ENCODE assay signal across 9 cellular contexts in genomic region chr2:181466661-181467576, GRCh38. TPM values are rescaled to one million over a fixed set of nuclear protein-coding genes. Genes with fewer than 3 reads are reported as not detected.
DNase-seq lines count a peak whose midpoint lies in the region; ATAC-seq, FAIRE-seq and TF ChIP-seq lines count a peak whose summit lies in the region.
"Had no signal": no experiment of that assay in that cellular context is flagged by ENCODE, and none has a peak within 500 bp of the region (broad histone marks: within the 10 kb centered on the region; RNA-seq: fewer than 3 reads in every experiment).

No MANE protein-coding gene starts in this region.

- TF ChIP-seq POLR2A in H54 (IDR thresholded peaks at IDR 0.05; ENCODE audit: low read depth, low read length) (no peak), ovary (IDR thresholded peaks at IDR 0.05) (no peak), tibial nerve (IDR thresholded peaks at IDR 0.05) (no peak)

- no peaks in the 10 kb centered on the region for H3F3A ChIP-seq in OCI-LY1 (ENCODE audit: insufficient read depth, low read length)

- H3K36me3 Mint-ChIP-seq in CD8-positive, alpha-beta T cell: peaks cover 75% of the 10 kb centered on the region

- intact Hi-C loops in CD8-positive, alpha-beta T cell (cut with DNase I, micrococcal nuclease): loop anchor here in 1 of 2 experiments (1.0 to 10.0 kb wide), 4 partner anchors 14 to 390 kb away; no protein-coding TSS in a partner anchor
- intact Hi-C loops in ovary (cut with DNase I): loop anchor here in 1 of 4 donors (10.0 kb wide), 1 partner anchor 382 kb away; no protein-coding TSS in a partner anchor

- no peaks in the 10 kb centered on the region for H3K9me2 ChIP-seq in OCI-LY1 (ENCODE audit: low read depth, low read length)

- DNase-seq in CD8-positive, alpha-beta T cell: peak; percentile 56 to 82 (median 80)
- DNase-seq in H54 (ENCODE audit: insufficient read length, low spot score) (peak; percentile 6), fibroblast of pulmonary artery (ENCODE audit: low read depth) (peak; percentile 77), ovary (peak; percentile 27 to 67 (median 47)), tibial nerve (ENCODE audit: low spot score in 2 of 2) (peak; percentile 49 to 82)
- peak; percentile 85 for DNase-seq in activated T-cell treated with anti-CD3 and anti-CD28 coated beads, Interleukin-2, amount 50 U/mL, for 48 hours

- H3K4me3 ChIP-seq in CD8-positive, alpha-beta T cell (ENCODE audit: low read depth, low read length): no peak overlapping the region
- H3K4me3 ChIP-seq in OCI-LY1 (ENCODE audit: low read depth, low read length, poor library complexity, severe bottlenecking) (no peak overlapping the region), fibroblast of pulmonary artery (replicated peaks; ENCODE audit: low read depth, low read length) (no peak overlapping the region), ovary (no peak overlapping the region), tibial nerve (no peak overlapping the region)
- H3K4me3 ChIP-seq: SJSA1 had no signal

- POLR2A ChIA-PET in CD8-positive, alpha-beta T cell (lab: Charles Lee): interaction anchor here (0.6 to 4.0 kb wide), 5 partner anchors 9 to 362 kb away, joined by 3 to 32 read pairs (median 3); partner anchors contain the start of gene ITGA4

- no peak overlapping the region for H3K9ac ChIP-seq in OCI-LY1 (ENCODE audit: low read length)

- H3K9me3 Mint-ChIP-seq in CD8-positive, alpha-beta T cell: no peaks in the 10 kb centered on the region

- CTCF ChIA-PET in CD8-positive, alpha-beta T cell (lab: Charles Lee): interaction anchor here (0.5 to 3.9 kb wide), 37 partner anchors 8 to 1343 kb away, joined by 3 to 35 read pairs (median 4); partner anchors contain the start of gene ITGA4

- no peaks in the 10 kb centered on the region for H3K36me3 ChIP-seq in CD8-positive, alpha-beta T cell (ENCODE audit: insufficient read depth, low read length)
- H3K36me3 ChIP-seq in OCI-LY1 (ENCODE audit: insufficient read depth, low read length): peaks cover 31% of the 10 kb centered on the region
- H3K36me3 ChIP-seq in ovary: no peaks in the 10 kb centered on the region
- no peaks in the 10 kb centered on the region for H3K36me3 ChIP-seq in tibial nerve

- H3K27me3 ChIP-seq in CD8-positive, alpha-beta T cell (ENCODE audit: insufficient read depth, low read length): no peaks in the 10 kb centered on the region
- no peaks in the 10 kb centered on the region for H3K27me3 ChIP-seq in OCI-LY1 (ENCODE audit: insufficient read depth, low read length)
- H3K27me3 ChIP-seq in ovary: no peaks in the 10 kb centered on the region
- H3K27me3 ChIP-seq in tibial nerve: no peaks in the 10 kb centered on the region
- H3K27me3 ChIP-seq: SJSA1 had no signal

- no peaks in the 10 kb centered on the region for H3K27me3 Mint-ChIP-seq in CD8-positive, alpha-beta T cell (ENCODE audit: low read depth)

- FAIRE-seq in H54 (lab: Jason Lieb, UNC): no peak

- H4K20me1 ChIP-seq in OCI-LY1 (ENCODE audit: insufficient read depth, low read length): no peaks in the 10 kb centered on the region

- TF ChIP-seq EP300 in ovary (IDR thresholded peaks at IDR 0.05) (no peak), tibial nerve (IDR thresholded peaks at IDR 0.05) (no peak)

- H3K27ac Mint-ChIP-seq in CD8-positive, alpha-beta T cell: peak overlapping the region; percentile 93

- no peak overlapping the region for H2AFZ ChIP-seq in OCI-LY1 (ENCODE audit: low read length)

- peaks cover 76% of the 10 kb centered on the region for H3K4me1 ChIP-seq in CD8-positive, alpha-beta T cell (ENCODE audit: insufficient read depth, low read length)
- H3K4me1 ChIP-seq in OCI-LY1 (ENCODE audit: insufficient read depth, low read length, severe bottlenecking) (peaks cover 36% of the 10 kb centered on the region), ovary (ENCODE audit: insufficient read depth) (no peaks in the 10 kb centered on the region), tibial nerve (no peaks in the 10 kb centered on the region)

- peaks cover 86% of the 10 kb centered on the region for H3K4me1 Mint-ChIP-seq in CD8-positive, alpha-beta T cell (ENCODE audit: low read depth)

- H3K4me3 Mint-ChIP-seq in CD8-positive, alpha-beta T cell: peak overlapping the region; percentile 66

- no peaks in the 10 kb centered on the region for H3K9me3 ChIP-seq in CD8-positive, alpha-beta T cell (ENCODE audit: low read length)
- H3K9me3 ChIP-seq in OCI-LY1 (ENCODE audit: low read length): no peaks in the 10 kb centered on the region
- no peaks in the 10 kb centered on the region for H3K9me3 ChIP-seq in ovary
- H3K9me3 ChIP-seq in tibial nerve: no peaks in the 10 kb centered on the region
- H3K9me3 ChIP-seq: SJSA1 had no signal

- ATAC-seq in CD8-positive, alpha-beta T cell: peak; percentile 52
- no peak for ATAC-seq in HG03196 (IDR thresholded peaks at IDR 0.05; ENCODE audit: unreplicated experiment)

- peak; percentile 75 for TF ChIP-seq CTCF in CD8-positive, alpha-beta T cell (IDR thresholded peaks at IDR 0.05)
- TF ChIP-seq CTCF in OCI-LY1 (IDR thresholded peaks at IDR 0.05; ENCODE audit: low read length): peak; percentile 81
- peak; percentile 89 for TF ChIP-seq CTCF in fibroblast of pulmonary artery (IDR thresholded peaks at IDR 0.05; ENCODE audit: low read length, missing control alignments)
- peak in 2 of 3 donors; percentile 13 to 35 for TF ChIP-seq CTCF in ovary (IDR thresholded peaks at IDR 0.05)
- TF ChIP-seq CTCF in tibial nerve (IDR thresholded peaks at IDR 0.05): peak; percentile 41 to 87 (median 61)

- peak overlapping the region; percentile 12 for H3K27ac ChIP-seq in CD8-positive, alpha-beta T cell (ENCODE audit: low read depth, low read length)
- H3K27ac ChIP-seq in OCI-LY1 (ENCODE audit: low read depth, low read length, poor library complexity, severe bottlenecking) (no peak overlapping the region), ovary (no peak overlapping the region), tibial nerve (no peak overlapping the region)
- H3K27ac ChIP-seq: SJSA1 had no signal

- H3K4me2 ChIP-seq in OCI-LY1 (ENCODE audit: low read length): no peak overlapping the region

- WGBS in ovary, 3 donors: 55 to 64% (median 63%) methylated on average over 4 of the region's 4 CpGs
- 60 to 64% methylated on average over 4 of the region's 4 CpGs for WGBS in tibial nerve, 2 donors

- peaks cover 85% of the 10 kb centered on the region for H3K79me2 ChIP-seq in OCI-LY1 (ENCODE audit: insufficient read depth, low read length)

RNA-seq across cellular contexts. Expression of gene ITGA4, which starts 9.7 kb away (rescaled TPM):
- total RNA-seq in CD8-positive, alpha-beta T cell: 100 to 1,000 TPM; 102 TPM
- total RNA-seq in ovary: 1 to 10 TPM; 1.0 to 7.2 (median 2.1) TPM
- 1 to 10 TPM; 1.1 to 4.9 TPM for polyA plus RNA-seq in ovary
- 10 to 100 TPM in 1 of 4 donors, 1 to 10 TPM in 3; 8.0 to 10.7 (median 9.0) TPM for total RNA-seq in tibial nerve

Comparison
In these comparisons a context has a peak if more than half of its experiments do, and no peak if none do; other contexts are left out.
1. DNase-seq: peak in every context shown above with its lines; median percentile 85 in activated T-cell treated with anti-CD3 and anti-CD28 coated beads, Interleukin-2, amount 50 U/mL, for 48 hours; 80 in CD8-positive, alpha-beta T cell; 77 in fibroblast of pulmonary artery; 66 in tibial nerve; 47 in ovary; 6 in H54.
2. CTCF ChIP-seq: peak in every context shown above with its lines; median percentile 89 in fibroblast of pulmonary artery; 81 in OCI-LY1; 75 in CD8-positive, alpha-beta T cell; 61 in tibial nerve; 24 in ovary.
3. RNA of gene ITGA4, which starts 9.7 kb away (total RNA-seq): 102 TPM in CD8-positive, alpha-beta T cell; 8.0 to 10.7 TPM in tibial nerve and 1.0 to 7.2 TPM in ovary; every median in the first group is over 4 times any median in the second.